ENCODE assay signal across 22 cellular contexts in genomic region chrX:118475903-118476302, GRCh38.
"Had no signal": no experiment of that assay in that cellular context is flagged by ENCODE, and none has a peak within 500 bp of the region (broad histone marks: within the 10 kb centered on the region; RNA-seq: fewer than 3 reads in every experiment).

No MANE protein-coding gene starts in this region.

- H3K9me3 ChIP-seq: colonic mucosa, left ventricle myocardium inferior, mucosa of descending colon, testis had no signal

- H3K4me3 ChIP-seq: ascending aorta, colonic mucosa, dorsolateral prefrontal cortex, esophagus muscularis mucosa, hepatocyte, left ventricle myocardium inferior, mucosa of descending colon, smooth muscle cell, testis, upper lobe of left lung had no signal

- H3K4me1 ChIP-seq: ascending aorta, colonic mucosa, esophagus muscularis mucosa, left ventricle myocardium inferior, testis, upper lobe of left lung had no signal

- H3K27me3 ChIP-seq: ascending aorta, brain microvascular endothelial cell, colonic mucosa, esophagus muscularis mucosa, hepatocyte, testis, upper lobe of left lung had no signal

- H2AFZ ChIP-seq: hepatocyte had no signal

- H3K79me2 ChIP-seq: hepatocyte had no signal

- H3K4me2 ChIP-seq: hepatocyte, smooth muscle cell had no signal

- DNase-seq: activated CD4-positive, alpha-beta T cell treated with anti-CD3 and anti-CD28 coated beads, Interleukin-2, amount 50 U/mL, for 4 hours; activated CD8-positive, alpha-beta memory T cell treated with anti-CD3 and anti-CD28 coated beads for 24 hours; activated CD8-positive, alpha-beta memory T cell treated with anti-CD3 and anti-CD28 coated beads, Interleukin-2, amount 50 U/mL, for 4 hours; activated T-cell treated with anti-CD3 and anti-CD28 coated beads, Interleukin-2, amount 50 U/mL, for 24 hours; brain microvascular endothelial cell; colonic mucosa; dorsolateral prefrontal cortex; glutamatergic neuron; immature natural killer cell; left ventricle myocardium inferior; mucosa of descending colon; naive B cell; occipital lobe; stimulated activated CD4-positive, alpha-beta T cell treated with anti-CD3 and anti-CD28 coated beads, Interleukin-15, amount 100 ng/mL, for 24 hours; stimulated activated naive B cell treated with anti-CD40 and anti-IgM and Interleukin-4, amounts not matched to agents 10 μg/mL and 1 μg/mL and 100 μg/mL, for 72 hours; T-helper 1 cell; testis; upper lobe of left lung had no signal

- H3K36me3 ChIP-seq: ascending aorta, brain microvascular endothelial cell, colonic mucosa, esophagus muscularis mucosa, left ventricle myocardium inferior, upper lobe of left lung had no signal

- H3K27ac ChIP-seq: ascending aorta, brain microvascular endothelial cell, colonic mucosa, dorsolateral prefrontal cortex, esophagus muscularis mucosa, hepatocyte, left ventricle myocardium inferior, testis, upper lobe of left lung had no signal
